In the genomic region with DNA sequence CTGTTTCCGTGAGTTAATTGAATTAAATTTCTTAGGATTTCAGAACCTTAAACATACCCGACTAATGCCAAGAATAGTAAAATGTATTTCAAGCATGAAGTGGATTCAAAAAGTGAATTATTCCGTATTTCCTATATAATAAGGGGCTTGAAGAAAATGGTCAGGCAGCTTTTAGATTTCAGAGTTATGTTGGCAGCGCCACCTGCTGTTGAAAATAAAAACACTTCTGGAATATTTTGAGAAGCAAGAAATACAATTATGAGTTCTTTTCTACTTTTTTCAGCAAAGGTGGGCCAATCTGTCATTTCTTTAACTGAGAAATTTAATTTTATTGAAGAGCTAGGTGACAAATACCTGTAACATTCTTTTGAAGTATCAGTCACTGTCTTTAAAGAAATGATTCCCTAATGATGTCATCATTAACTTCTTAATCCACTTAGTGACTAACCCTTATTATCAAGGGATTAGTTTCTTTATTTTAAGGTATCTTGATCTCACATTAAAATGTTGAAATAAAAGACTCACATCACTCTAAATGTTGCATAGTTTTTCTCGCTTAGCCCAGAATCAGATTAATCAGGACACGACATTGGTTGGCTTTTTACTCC, we compare ENCODE assay signal across 8 cellular contexts. TPM values are rescaled to one million over a fixed set of nuclear protein-coding genes. Genes with fewer than 3 reads are reported as not detected.
DNase-seq lines count a peak whose midpoint lies in the region; ATAC-seq and TF ChIP-seq lines count a peak whose summit lies in the region.

No MANE protein-coding gene starts in this region.

- peak; percentile 54 for DNase-seq in EH (ENCODE audit: low read depth)
- peak; percentile 26 for DNase-seq in NCI-H2107 treated with DMSO at 0.1 percent for 48 hours (lab: John Stamatoyannopoulos, UW; ENCODE audit: unreplicated experiment)
- peak; percentile 74 for DNase-seq in astrocyte of the spinal cord (ENCODE audit: low read depth, low spot score)
- DNase-seq in activated effector memory CD4-positive, alpha-beta T cell treated with Interleukin-2 at 50 U/mL for 16 hours, result no peak

- H3K27ac ChIP-seq in 22Rv1, result no peak overlapping the region
- no peak overlapping the region for H3K27ac ChIP-seq in liver (ENCODE audit: low read depth in 1 of 2, low read length in 2 of 2)

- peak; percentile 94 for TF ChIP-seq CTCF in 22Rv1 (IDR thresholded peaks at IDR 0.05)
- TF ChIP-seq CTCF in astrocyte of the spinal cord (IDR thresholded peaks at IDR 0.05; ENCODE audit: low read depth, low read length), result peak; percentile 46
- peak; percentile 52 for TF ChIP-seq CTCF in liver (IDR thresholded peaks at IDR 0.05; ENCODE audit: low read depth, low read length, missing input control)

- WGBS in liver, result 48% methylated on average over 6 of the region's 6 CpGs

- TF ChIP-seq RAD21 in liver (IDR thresholded peaks at IDR 0.05), result peak; percentile 78 to 80

- H3K9me3 ChIP-seq in liver (ENCODE audit: control insufficient read depth in 4 of 4, low read length in 3 of 4), result no peaks in the 10 kb centered on the region

- H3K9ac ChIP-seq in liver (ENCODE audit: low read depth in 1 of 2, low read length in 2 of 2), result no peak overlapping the region

- in situ Hi-C loops in astrocyte of the spinal cord (cut with HindIII; ENCODE audit: low sequenced_read_pairs), result no loop called here

- H3K4me1 ChIP-seq in liver (ENCODE audit: control insufficient read depth in 4 of 4, insufficient read depth in 4 of 4, low read length in 3 of 4), result peaks cover 0 to 4% (median 0%) of the 10 kb centered on the region in 4 donors

- H3K27me3 ChIP-seq in liver (ENCODE audit: control insufficient read depth in 4 of 4, insufficient read depth in 4 of 4, low read length in 3 of 4), result no peaks in the 10 kb centered on the region

- ATAC-seq in HG02938 (IDR thresholded peaks at IDR 0.05; ENCODE audit: unreplicated experiment) (no peak), HG03571 (IDR thresholded peaks at IDR 0.05; ENCODE audit: unreplicated experiment) (no peak)

- H3K36me3 ChIP-seq in liver (ENCODE audit: control insufficient read depth in 4 of 4, insufficient read depth in 3 of 4, low read depth in 1 of 4, low read length in 3 of 4), result no peaks in the 10 kb centered on the region

- H3K4me3 ChIP-seq in astrocyte of the spinal cord (ENCODE audit: low read depth, low read length) (no peak overlapping the region), liver (ENCODE audit: low read depth in 1 of 3, low read length in 3 of 3) (no peak overlapping the region)

TF ChIP-seq in liver, 16 proteins besides CTCF, POLR2A, EP300 and RAD21:
- TF ChIP-seq ZBTB33 (IDR thresholded peaks at IDR 0.05) (no peak), EGR1 (IDR thresholded peaks at IDR 0.05; ENCODE audit: low read depth in 2 of 2) (no peak), FOXA1 (IDR thresholded peaks at IDR 0.05) (no peak), RXRA (IDR thresholded peaks at IDR 0.05) (no peak), YY1 (IDR thresholded peaks at IDR 0.05) (no peak), HNF4G (IDR thresholded peaks at IDR 0.05) (no peak), FOXA2 (IDR thresholded peaks at IDR 0.05) (no peak), ATF3 (IDR thresholded peaks at IDR 0.05) (no peak), JUND (IDR thresholded peaks at IDR 0.05) (no peak), SP1 (IDR thresholded peaks at IDR 0.05) (no peak), REST (IDR thresholded peaks at IDR 0.05) (no peak), MAX (IDR thresholded peaks at IDR 0.05) (no peak), HNF4A (conservative IDR thresholded peaks at IDR 0.05) (no peak), NR2F2 (IDR thresholded peaks at IDR 0.05) (no peak)

RNA-seq across cellular contexts. Expression of gene AGR3, which starts 36.6 kb away (rescaled TPM):
- not detected for total RNA-seq in liver
- polyA plus RNA-seq in liver, result not detected
